ENCODE assay signal across 25 cellular contexts in genomic region chr18:36459786-36460185, GRCh38.
"Had no signal": no experiment of that assay in that cellular context is flagged by ENCODE, and none has a peak within 500 bp of the region (broad histone marks: within the 10 kb centered on the region; RNA-seq: fewer than 3 reads in every experiment).

No MANE protein-coding gene starts in this region.

- H3K27ac Mint-ChIP-seq: activated CD4-positive, alpha-beta memory T cell treated with anti-CD3 and anti-CD28 coated beads for 36 hours; activated CD4-positive, alpha-beta T cell treated with anti-CD3 and anti-CD28 coated beads, Interleukin-2, amount 10 ng/mL, durations not matched to agents 7 days and 5 days; activated naive CD4-positive, alpha-beta T cell treated with anti-CD3 and anti-CD28 coated beads, Interleukin-2, amount 50 U/mL, for 72 hours; activated naive CD8-positive, alpha-beta T cell treated with anti-CD3 and anti-CD28 coated beads, Interleukin-2, amount 50 U/mL, for 24 hours had no signal

- H3K27ac ChIP-seq: ascending aorta, body of pancreas, KMS-11 had no signal

- DNase-seq: activated CD4-positive, alpha-beta memory T cell treated with anti-CD3 and anti-CD28 coated beads for 36 hours; activated CD4-positive, alpha-beta T cell treated with anti-CD3 and anti-CD28 coated beads, Interleukin-2, amount 10 ng/mL, durations not matched to agents 7 days and 5 days; activated CD4-positive, CD25-positive, alpha-beta regulatory T cell; activated CD8-positive, alpha-beta memory T cell treated with anti-CD3 and anti-CD28 coated beads for 24 hours; activated effector memory CD4-positive, alpha-beta T cell treated with anti-CD3 and anti-CD28 coated beads, Interleukin-2, amount 50 U/mL, for 16 hours; activated naive CD4-positive, alpha-beta T cell treated with Interleukin-2 at 50 U/mL for 16 hours; activated naive CD8-positive, alpha-beta T cell treated with anti-CD3 and anti-CD28 coated beads, Interleukin-2, amount 50 U/mL, for 24 hours; activated T-cell treated with anti-CD3 and anti-CD28 coated beads, Interleukin-2, amount 50 U/mL, for 4 hours; amniotic stem cell; body of pancreas; MG63; MV-4-11; NCI-H1092 treated with DMSO at 0.1 percent for 48 hours; NCI-H1417 treated with DMSO at 0.1 percent for 48 hours; NCI-H1694; NCI-H2029 treated with DMSO at 0.1 percent for 48 hours; NCI-H510A treated with DMSO at 0.1 percent for 48 hours; NK-92 treated with Interleukin-12 subunit alpha and Interleukin-12 subunit beta, amount 100 ng/mL, for 24 hours; OCI-M1; SIG-M5; T-helper 2 cell; T1000 had no signal

- H3K4me2 ChIP-seq: KMS-11 had no signal

- H3K4me3 Mint-ChIP-seq: activated CD4-positive, alpha-beta memory T cell treated with anti-CD3 and anti-CD28 coated beads for 36 hours; activated CD4-positive, alpha-beta T cell treated with anti-CD3 and anti-CD28 coated beads, Interleukin-2, amount 10 ng/mL, durations not matched to agents 7 days and 5 days; activated naive CD8-positive, alpha-beta T cell treated with anti-CD3 and anti-CD28 coated beads, Interleukin-2, amount 50 U/mL, for 24 hours; activated T-cell treated with anti-CD3 and anti-CD28 coated beads, Interleukin-2, amount 50 U/mL, for 4 hours had no signal

- H3K9me3 ChIP-seq: ascending aorta, body of pancreas, MG63 had no signal

- H3K4me1 ChIP-seq: ascending aorta had no signal

- H3K27me3 Mint-ChIP-seq: activated CD4-positive, alpha-beta memory T cell treated with anti-CD3 and anti-CD28 coated beads for 36 hours had no signal

- H3K36me3 Mint-ChIP-seq: activated CD4-positive, alpha-beta memory T cell treated with anti-CD3 and anti-CD28 coated beads for 36 hours; activated naive CD4-positive, alpha-beta T cell treated with anti-CD3 and anti-CD28 coated beads, Interleukin-2, amount 50 U/mL, for 72 hours had no signal

- ATAC-seq: activated naive CD4-positive, alpha-beta T cell treated with anti-CD3 and anti-CD28 coated beads, Interleukin-2, amount 50 U/mL, for 72 hours; activated naive CD8-positive, alpha-beta T cell treated with anti-CD3 and anti-CD28 coated beads, Interleukin-2, amount 50 U/mL, for 24 hours; activated T-cell treated with anti-CD3 and anti-CD28 coated beads, Interleukin-2, amount 50 U/mL, for 4 hours; body of pancreas had no signal

- H3K9me3 Mint-ChIP-seq: activated CD4-positive, alpha-beta memory T cell treated with anti-CD3 and anti-CD28 coated beads for 36 hours; activated CD4-positive, alpha-beta T cell treated with anti-CD3 and anti-CD28 coated beads, Interleukin-2, amount 10 ng/mL, durations not matched to agents 7 days and 5 days; activated naive CD4-positive, alpha-beta T cell treated with anti-CD3 and anti-CD28 coated beads, Interleukin-2, amount 50 U/mL, for 72 hours; activated naive CD8-positive, alpha-beta T cell treated with anti-CD3 and anti-CD28 coated beads, Interleukin-2, amount 50 U/mL, for 24 hours; activated T-cell treated with anti-CD3 and anti-CD28 coated beads, Interleukin-2, amount 50 U/mL, for 4 hours had no signal

- H3K36me3 ChIP-seq: ascending aorta, MG63 had no signal

- H3K4me1 Mint-ChIP-seq: activated CD4-positive, alpha-beta T cell treated with anti-CD3 and anti-CD28 coated beads, Interleukin-2, amount 10 ng/mL, durations not matched to agents 7 days and 5 days; activated naive CD8-positive, alpha-beta T cell treated with anti-CD3 and anti-CD28 coated beads, Interleukin-2, amount 50 U/mL, for 24 hours had no signal

- H3K4me3 ChIP-seq: ascending aorta, body of pancreas, MG63 had no signal

- H3K27me3 ChIP-seq: ascending aorta, body of pancreas, MG63 had no signal
